In genomic region chr11:133896642-133897330, GRCh38 we compare ENCODE assay signal across 16 cellular contexts. TPM values are rescaled to one million over a fixed set of nuclear protein-coding genes. Genes with fewer than 3 reads are reported as not detected.
"Had no signal": no experiment of that assay in that cellular context is flagged by ENCODE, and none has a peak within 500 bp of the region (broad histone marks: within the 10 kb centered on the region; RNA-seq: fewer than 3 reads in every experiment).

No MANE protein-coding gene starts in this region.

- H3K27ac ChIP-seq: esophagus muscularis mucosa had no signal

- DNase-seq: activated naive CD8-positive, alpha-beta T cell treated with anti-CD3 and anti-CD28 coated beads for 36 hours; naive B cell; right cardiac atrium; stimulated activated CD4-positive, alpha-beta T cell treated with anti-CD3 and anti-CD28 coated beads, Interleukin-1b, Interleukin-23, amount 100 ng/mL, for 48 hours; trophoblast cell had no signal

- H3K4me3 Mint-ChIP-seq: activated naive CD8-positive, alpha-beta T cell treated with anti-CD3 and anti-CD28 coated beads for 36 hours; naive B cell; stimulated activated memory B cell treated with anti-CD40 and anti-IgM and Interleukin-4, amounts not matched to agents 10 μg/mL and 1 μg/mL and 100 μg/mL, for 72 hours; WTC11 had no signal

- H3K9me3 Mint-ChIP-seq: activated naive CD8-positive, alpha-beta T cell treated with anti-CD3 and anti-CD28 coated beads for 36 hours; stimulated activated memory B cell treated with anti-CD40 and anti-IgM and Interleukin-4, amounts not matched to agents 10 μg/mL and 1 μg/mL and 100 μg/mL, for 72 hours; WTC11 had no signal

- ATAC-seq: right cardiac atrium, SK-N-SH treated with all-trans-retinoic acid at 6 μM for 48 hours, WTC11 had no signal

- H3K36me3 Mint-ChIP-seq: activated naive CD8-positive, alpha-beta T cell treated with anti-CD3 and anti-CD28 coated beads for 36 hours; naive B cell; stimulated activated memory B cell treated with anti-CD40 and anti-IgM and Interleukin-4, amounts not matched to agents 10 μg/mL and 1 μg/mL and 100 μg/mL, for 72 hours had no signal

- H3K4me1 Mint-ChIP-seq: activated naive CD8-positive, alpha-beta T cell treated with anti-CD3 and anti-CD28 coated beads for 36 hours had no signal

- H3K27ac Mint-ChIP-seq: activated naive CD8-positive, alpha-beta T cell treated with anti-CD3 and anti-CD28 coated beads for 36 hours; naive B cell; WTC11 had no signal

- H3K27me3 Mint-ChIP-seq: activated naive CD8-positive, alpha-beta T cell treated with anti-CD3 and anti-CD28 coated beads for 36 hours had no signal

- H3K9me3 ChIP-seq: esophagus muscularis mucosa had no signal

- H3K4me3 ChIP-seq: dorsolateral prefrontal cortex, esophagus muscularis mucosa, lung had no signal

RNA-seq across cellular contexts. Expression of gene SPATA19, which starts 51.5 kb away (rescaled TPM):
- total RNA-seq: activated naive CD8-positive, alpha-beta T cell treated with anti-CD3 and anti-CD28 coated beads for 36 hours; cerebellum; esophagus muscularis mucosa; fibroblast of villous mesenchyme; lung; posterior vena cava; right cardiac atrium; subcutaneous adipose tissue; T-helper 1 cell treated with Interleukin-12 subunit alpha and Interleukin-12 subunit beta and Interleukin-4 antibody, amounts not matched to agents 30 ng/mL and 1 ng/mL, for 36 hours; WTC11 had no signal
